Comparison of ENCODE assay signal across 8 cellular contexts in the genomic region with DNA sequence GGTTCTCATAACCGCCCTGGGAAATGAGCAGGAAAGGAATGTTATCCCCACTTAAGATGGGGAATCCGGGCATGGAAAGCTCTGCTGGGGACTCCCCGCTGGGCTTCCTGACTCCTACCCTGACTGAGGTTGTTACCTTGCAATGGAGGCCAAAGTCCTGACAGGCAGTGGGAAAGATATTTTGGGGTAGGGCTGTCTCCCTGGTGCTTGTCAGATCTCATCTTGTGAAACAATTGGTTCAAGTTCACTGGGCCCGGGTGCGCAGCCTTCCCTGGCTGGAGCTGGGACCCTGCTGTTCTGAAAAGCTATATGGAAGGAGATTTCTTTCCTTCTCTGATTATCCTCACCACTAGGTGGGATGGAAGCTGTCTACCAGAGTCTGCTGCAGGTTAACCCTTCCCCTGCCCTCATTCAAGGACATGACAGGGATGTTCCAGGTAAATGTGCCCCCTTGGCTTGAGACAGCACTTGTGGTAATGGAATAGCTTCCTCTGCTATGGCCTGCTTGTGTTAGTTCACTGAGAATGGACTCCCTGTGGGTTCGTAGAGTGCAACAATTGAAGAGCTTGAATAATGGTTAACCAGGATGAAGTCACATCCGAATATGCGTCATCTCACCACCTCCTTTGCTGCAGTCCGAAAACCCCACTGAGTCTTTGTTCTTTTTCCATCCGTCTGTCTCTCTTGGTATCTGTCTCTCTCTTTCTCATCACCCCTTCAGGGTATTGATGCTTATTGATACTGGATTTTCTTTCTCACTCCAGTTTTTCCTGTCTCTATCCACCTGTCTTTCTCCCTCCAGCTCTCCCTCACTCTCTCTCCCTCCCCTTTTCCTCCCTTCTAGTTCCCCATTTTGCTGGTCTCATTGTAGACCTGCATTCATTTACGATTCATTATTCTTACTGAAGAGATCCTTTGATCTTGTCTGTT.
DNase-seq lines count a peak whose midpoint lies in the region; ATAC-seq and TF ChIP-seq lines count a peak whose summit lies in the region.

No MANE protein-coding gene starts in this region.

- no peaks in the 10 kb centered on the region for H3K27me3 ChIP-seq in thyroid gland

- 77 to 78% methylated on average over 11 of the region's 11 CpGs for WGBS in thyroid gland, 2 donors

- H3K9me3 ChIP-seq in thyroid gland: no peaks in the 10 kb centered on the region

- H3K4me1 ChIP-seq in thyroid gland: peaks cover 0 to 9% of the 10 kb centered on the region in 2 donors

- H3K36me3 ChIP-seq in thyroid gland: no peaks in the 10 kb centered on the region

- intact Hi-C loops in left colon (cut with DNase I, micrococcal nuclease) (no loop called here), thyroid gland (cut with DNase I) (no loop called here)

- DNase-seq in stimulated activated CD4-positive, alpha-beta T cell treated with anti-CD3 and anti-CD28 coated beads, Interleukin-1b, Interleukin-23, amount 100 ng/mL, for 48 hours: peak; percentile 31
- DNase-seq in stimulated activated CD4-positive, alpha-beta T cell treated with anti-CD3 and anti-CD28 coated beads, Interleukin-12 subunit alpha, Interleukin-12 subunit beta, amount 100 ng/mL, for 4 hours: no peak
- peak; percentile 88 for DNase-seq in SW480 (ENCODE audit: low spot score)
- DNase-seq in left colon: no peak
- DNase-seq in COR-L47 (lab: John Stamatoyannopoulos, UW): no peak
- DNase-seq in thyroid gland: no peak

- no peak overlapping the region for H3K4me3 ChIP-seq in thyroid gland (replicated peaks in 1 of 3)

- peak; percentile 82 for ATAC-seq in HG02938 (IDR thresholded peaks at IDR 0.05; ENCODE audit: unreplicated experiment)
- ATAC-seq in left colon: peak; percentile 83
- no peak for ATAC-seq in GM19328 (IDR thresholded peaks at IDR 0.05; ENCODE audit: unreplicated experiment)

- TF ChIP-seq CTCF in thyroid gland (IDR thresholded peaks at IDR 0.05): no peak

- no peak for TF ChIP-seq POLR2A in thyroid gland (IDR thresholded peaks at IDR 0.05)

- H3K27ac ChIP-seq in thyroid gland: no peak overlapping the region

Comparison
In these comparisons a context has a peak if more than half of its experiments do, and no peak if none do; other contexts are left out.
1. DNase-seq: peak in stimulated activated CD4-positive, alpha-beta T cell treated with anti-CD3 and anti-CD28 coated beads, Interleukin-1b, Interleukin-23, amount 100 ng/mL, for 48 hours (single experiment) and SW480 (single experiment); none in stimulated activated CD4-positive, alpha-beta T cell treated with anti-CD3 and anti-CD28 coated beads, Interleukin-12 subunit alpha, Interleukin-12 subunit beta, amount 100 ng/mL, for 4 hours (single experiment), left colon (0 of 2), COR-L47 (single experiment) and thyroid gland (0 of 2).